11 cellular contexts compared by ENCODE assay signal in the genomic region with DNA sequence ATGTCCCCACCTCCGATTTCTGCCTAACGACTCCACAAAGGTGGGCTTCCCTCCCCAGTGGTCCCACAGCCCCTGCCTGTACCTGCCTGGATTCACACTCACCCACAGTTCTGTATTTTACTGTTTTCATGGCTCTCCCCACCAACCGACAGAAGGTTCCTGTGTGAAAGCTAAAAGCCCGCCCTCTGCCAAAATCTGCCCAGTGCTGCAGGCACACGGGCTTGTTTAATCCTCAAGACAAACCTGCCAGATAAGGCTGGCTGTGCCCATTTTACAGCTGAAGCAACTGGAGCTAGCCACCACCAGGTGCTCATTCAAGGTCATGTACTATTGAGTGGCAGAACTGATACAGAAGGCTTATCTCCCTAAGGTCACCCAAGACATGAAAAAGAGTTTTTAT.
DNase-seq lines count a peak whose midpoint lies in the region; ATAC-seq, FAIRE-seq and TF ChIP-seq lines count a peak whose summit lies in the region.
"Had no signal": no experiment of that assay in that cellular context is flagged by ENCODE, and none has a peak within 500 bp of the region (broad histone marks: within the 10 kb centered on the region; RNA-seq: fewer than 3 reads in every experiment).

No MANE protein-coding gene starts in this region.

- CTCF ChIA-PET in HepG2 (lab: Yijun Ruan, JAX; ENCODE audit: low intra/inter-chr PET ratio, low total read pairs) (no interaction called here), OCI-LY7 (lab: Charles Lee; ENCODE audit: unreplicated experiment) (no interaction called here)

- POLR2A ChIA-PET in HepG2 (lab: Yijun Ruan, JAX) (no interaction called here), OCI-LY7 (lab: Charles Lee) (no interaction called here)

- H3K4me2 ChIP-seq in HepG2 (ENCODE audit: low read depth, low read length) (no peak overlapping the region), OCI-LY7 (ENCODE audit: low read length) (no peak overlapping the region)

- TF ChIP-seq RAD21 in HepG2 (CRISPR knock-in tag; IDR thresholded peaks at IDR 0.05), result no peak

- H3K4me1 Mint-ChIP-seq in activated naive CD8-positive, alpha-beta T cell (ENCODE audit: low read depth), result peaks cover 92% of the 10 kb centered on the region
- peaks cover 86% of the 10 kb centered on the region for H3K4me1 Mint-ChIP-seq in stimulated activated memory B cell treated with anti-CD40 and anti-IgM and Interleukin-4, amounts not matched to agents 10 μg/mL and 1 μg/mL and 100 μg/mL, for 72 hours

- peak overlapping the region; percentile 40 for H3K4me3 Mint-ChIP-seq in activated naive CD8-positive, alpha-beta T cell
- H3K4me3 Mint-ChIP-seq in stimulated activated memory B cell treated with anti-CD40 and anti-IgM and Interleukin-4, amounts not matched to agents 10 μg/mL and 1 μg/mL and 100 μg/mL, for 72 hours, result no peak overlapping the region

- H3K79me2 ChIP-seq in HepG2 (ENCODE audit: insufficient read depth, low read length), result no peaks in the 10 kb centered on the region
- no peaks in the 10 kb centered on the region for H3K79me2 ChIP-seq in OCI-LY7 (ENCODE audit: insufficient read depth, low read depth, low read length)

- H3K9me3 ChIP-seq in HepG2 (ENCODE audit: low read length) (no peaks in the 10 kb centered on the region), right lobe of liver (no peaks in the 10 kb centered on the region), OCI-LY7 (ENCODE audit: low read length) (no peaks in the 10 kb centered on the region), stomach (no peaks in the 10 kb centered on the region), body of pancreas (no peaks in the 10 kb centered on the region)
- H3K9me3 ChIP-seq: transverse colon had no signal

- no peak for FAIRE-seq in HepG2 (lab: Jason Lieb, UNC)
- FAIRE-seq: RCC 7860 had no signal

- 7% methylated on average over 5 of the region's 5 CpGs for WGBS in HepG2 (ENCODE audit: low lambda C conversion rate)
- 54% methylated on average over 4 of the region's 5 CpGs for WGBS in right lobe of liver (ENCODE audit: insufficient coverage, low coverage, low lambda C conversion rate, missing lambda C conversion rate)
- WGBS in stomach, 5 donors, result 60 to 66% (median 62%) methylated on average over 5 of the region's 5 CpGs
- WGBS in body of pancreas, 2 donors, result 66 to 68% methylated on average over 5 of the region's 5 CpGs

- BruUV-seq in HepG2 (replicated peaks; lab: Mats Ljungman, UMichigan), result no TSS peak
- BruUV-seq in OCI-LY7 (replicated peaks; lab: Mats Ljungman, UMichigan), result no TSS peak

- TF ChIP-seq CTCF in HepG2 (CRISPR knock-in tag; IDR thresholded peaks at IDR 0.05) (no peak), right lobe of liver (IDR thresholded peaks at IDR 0.05) (no peak), OCI-LY7 (conservative IDR thresholded peaks at IDR 0.05; ENCODE audit: low read length) (0 out of 2 replicates have a peak, but pooled peaks have one; percentile 11), stomach (IDR thresholded peaks at IDR 0.05) (no peak), body of pancreas (IDR thresholded peaks at IDR 0.05) (no peak)

- DNase-seq in HepG2 (ENCODE audit: low spot score) (no peak), right lobe of liver (no peak), OCI-LY7 (ENCODE audit: low spot score) (peak; percentile 27), stomach (no peak), SHP77 treated with DMSO at 0.1 percent for 48 hours (lab: John Stamatoyannopoulos, UW) (no peak), body of pancreas (no peak)
- DNase-seq: NCI-H2081 treated with DMSO at 0.1 percent for 48 hours, transverse colon had no signal

- no peaks in the 10 kb centered on the region for H3K27me3 Mint-ChIP-seq in activated naive CD8-positive, alpha-beta T cell
- H3K27me3 Mint-ChIP-seq in stimulated activated memory B cell treated with anti-CD40 and anti-IgM and Interleukin-4, amounts not matched to agents 10 μg/mL and 1 μg/mL and 100 μg/mL, for 72 hours, result no peaks in the 10 kb centered on the region

- H3K9me3 Mint-ChIP-seq in activated naive CD8-positive, alpha-beta T cell (ENCODE audit: low read depth), result no peaks in the 10 kb centered on the region
- no peaks in the 10 kb centered on the region for H3K9me3 Mint-ChIP-seq in stimulated activated memory B cell treated with anti-CD40 and anti-IgM and Interleukin-4, amounts not matched to agents 10 μg/mL and 1 μg/mL and 100 μg/mL, for 72 hours

- no peak for ATAC-seq in HepG2
- ATAC-seq in right lobe of liver, result no peak
- ATAC-seq in stimulated activated memory B cell treated with anti-CD40 and anti-IgM and Interleukin-4, amounts not matched to agents 10 μg/mL and 1 μg/mL and 100 μg/mL, for 72 hours, result no peak
- ATAC-seq in body of pancreas, result no peak

- H3K36me3 Mint-ChIP-seq in activated naive CD8-positive, alpha-beta T cell, result peaks cover 3% of the 10 kb centered on the region
- no peaks in the 10 kb centered on the region for H3K36me3 Mint-ChIP-seq in stimulated activated memory B cell treated with anti-CD40 and anti-IgM and Interleukin-4, amounts not matched to agents 10 μg/mL and 1 μg/mL and 100 μg/mL, for 72 hours

- no peaks in the 10 kb centered on the region for H4K20me1 ChIP-seq in HepG2 (ENCODE audit: insufficient read depth, low read length)
- no peaks in the 10 kb centered on the region for H4K20me1 ChIP-seq in OCI-LY7 (ENCODE audit: insufficient read depth, low read length)

- H3K4me1 ChIP-seq in HepG2 (ENCODE audit: insufficient read depth, low read length) (no peaks in the 10 kb centered on the region), right lobe of liver (no peaks in the 10 kb centered on the region), OCI-LY7 (ENCODE audit: insufficient read depth, low read length, poor library complexity, severe bottlenecking) (peaks cover 47% of the 10 kb centered on the region), stomach (peaks cover 0 to 31% (median 2%) of the 10 kb centered on the region in 4 donors), body of pancreas (peaks cover 5% of the 10 kb centered on the region)

- intact Hi-C loops in HepG2 (cut with micrococcal nuclease; ENCODE audit: unreplicated experiment), result no loop called here
- intact Hi-C loops in right lobe of liver (cut with DNase I), result no loop called here
- intact Hi-C loops in OCI-LY7 (cut with micrococcal nuclease; ENCODE audit: unreplicated experiment), result loop anchor here (5.0 kb wide), 2 partner anchors 52 to 77 kb away; no protein-coding TSS in a partner anchor
- intact Hi-C loops in stomach (cut with DNase I; ENCODE audit: low total_unique reads), result no loop called here
- intact Hi-C loops in body of pancreas (cut with DNase I), result loop anchor here (10.0 kb wide), 1 partner anchor 239 kb away; no protein-coding TSS in a partner anchor

- no peak overlapping the region for H3K27ac ChIP-seq in HepG2 (ENCODE audit: extremely low read length, insufficient read depth, low read length)
- H3K27ac ChIP-seq in right lobe of liver, result no peak overlapping the region
- no peak overlapping the region for H3K27ac ChIP-seq in OCI-LY7 (ENCODE audit: low read depth, low read length, poor library complexity, severe bottlenecking)
- no peak overlapping the region for H3K27ac ChIP-seq in stomach
- H3K27ac ChIP-seq in body of pancreas, result no peak overlapping the region

- no peak overlapping the region for H3K9ac ChIP-seq in HepG2 (ENCODE audit: insufficient read depth, low read depth, low read length)

- H3K27me3 ChIP-seq in HepG2 (ENCODE audit: control insufficient read depth in 1 of 2, insufficient read depth in 2 of 2, low read length in 2 of 2) (no peaks in the 10 kb centered on the region; a peak in 1 of 5 replicates), right lobe of liver (no peaks in the 10 kb centered on the region), stomach (no peaks in the 10 kb centered on the region), body of pancreas (no peaks in the 10 kb centered on the region)
- H3K27me3 ChIP-seq: transverse colon had no signal

- in situ Hi-C loops in HepG2 (cut with HindIII; ENCODE audit: extremely low pct_ligation_motif_present, low pct_unique_long_range_greater_than_20kb), result no loop called here

- H2AFZ ChIP-seq in HepG2 (ENCODE audit: low read length) (no peak overlapping the region), OCI-LY7 (ENCODE audit: low read length) (no peak overlapping the region)

- H3K4me3 ChIP-seq in HepG2 (replicated peaks in 1 of 3; ENCODE audit: insufficient read depth in 1 of 3, low read depth in 2 of 3, low read length in 3 of 3) (no peak overlapping the region), right lobe of liver (no peak overlapping the region), OCI-LY7 (ENCODE audit: low read depth, low read length, poor library complexity, severe bottlenecking) (no peak overlapping the region), stomach (no peak overlapping the region), body of pancreas (no peak overlapping the region)
- H3K4me3 ChIP-seq: transverse colon had no signal

- no peak for TF ChIP-seq POLR2A in HepG2 (IDR thresholded peaks at IDR 0.05; ENCODE audit: insufficient read depth in 1 of 2, low read depth in 2 of 2, low read length in 2 of 2)
- TF ChIP-seq POLR2A in right lobe of liver (IDR thresholded peaks at IDR 0.05), result no peak
- no peak for TF ChIP-seq POLR2A in stomach (IDR thresholded peaks at IDR 0.05)
- TF ChIP-seq POLR2A in body of pancreas (IDR thresholded peaks at IDR 0.05), result no peak

- no peaks in the 10 kb centered on the region for H3K9me2 ChIP-seq in OCI-LY7 (ENCODE audit: insufficient read depth, low read length)

- H3K27ac Mint-ChIP-seq in activated naive CD8-positive, alpha-beta T cell, result peak overlapping the region; percentile 51
- peak overlapping the region; percentile 84 for H3K27ac Mint-ChIP-seq in stimulated activated memory B cell treated with anti-CD40 and anti-IgM and Interleukin-4, amounts not matched to agents 10 μg/mL and 1 μg/mL and 100 μg/mL, for 72 hours

- no peaks in the 10 kb centered on the region for H3K36me3 ChIP-seq in HepG2 (replicated peaks in 1 of 2; ENCODE audit: control insufficient read depth in 1 of 2, insufficient read depth in 2 of 2, low read length in 2 of 2)
- no peaks in the 10 kb centered on the region for H3K36me3 ChIP-seq in right lobe of liver
- H3K36me3 ChIP-seq in OCI-LY7 (ENCODE audit: insufficient read depth, low read length), result no peaks in the 10 kb centered on the region
- no peaks in the 10 kb centered on the region for H3K36me3 ChIP-seq in stomach
- no peaks in the 10 kb centered on the region for H3K36me3 ChIP-seq in body of pancreas (replicated peaks in 1 of 2; ENCODE audit: insufficient read depth in 1 of 2, low read depth in 2 of 2)
- H3K36me3 ChIP-seq: transverse colon had no signal

- TF ChIP-seq EP300 in HepG2 (IDR thresholded peaks at IDR 0.05; ENCODE audit: low read depth in 2 of 2, low read length in 2 of 2) (no peak), HepG2 (CRISPR knock-in tag; IDR thresholded peaks at IDR 0.05; ENCODE audit: borderline replicate concordance) (no peak), stomach (IDR thresholded peaks at IDR 0.05) (no peak)

TF ChIP-seq in HepG2, 621 proteins besides CTCF, POLR2A, EP300 and RAD21 (continues in another document):
- TF ChIP-seq ZNF629 (CRISPR knock-in tag; conservative IDR thresholded peaks at IDR 0.05) (0 out of 2 replicates have a peak, but pooled peaks have one; percentile 10), TOPORS (CRISPR knock-in tag; IDR thresholded peaks at IDR 0.05) (no peak), ZNF878 (CRISPR knock-in tag; IDR thresholded peaks at IDR 0.05) (no peak), DNMT1 (CRISPR knock-in tag; IDR thresholded peaks at IDR 0.05) (no peak)

Comparison
In these comparisons a context has a peak if more than half of its experiments do, and no peak if none do; other contexts are left out.
1. intact Hi-C loops: an anchor here in OCI-LY7 (5.0 kb wide) and body of pancreas (10.0 kb wide); none called in HepG2, right lobe of liver and stomach.